Comparison of ENCODE assay signal across 15 cellular contexts in the genomic region with DNA sequence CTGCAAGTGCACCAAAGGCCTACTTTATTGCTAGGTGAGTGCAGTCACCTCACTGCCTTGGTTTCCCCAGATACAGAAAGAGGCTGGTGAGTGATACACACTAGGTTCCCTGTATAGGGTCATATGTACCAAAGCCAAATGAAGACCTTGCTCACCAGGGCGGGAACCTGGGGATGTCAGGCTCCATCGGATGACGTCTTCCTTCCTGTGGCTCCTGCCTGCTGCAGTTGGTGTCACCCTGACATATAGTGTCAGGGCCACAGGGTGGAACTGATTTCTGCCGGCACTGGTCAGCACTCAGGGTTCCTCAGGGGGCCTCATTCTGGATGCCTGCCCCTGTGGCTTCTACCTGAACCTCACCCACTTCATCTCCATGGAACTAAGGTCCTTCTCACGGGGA. TPM values are rescaled to one million over a fixed set of nuclear protein-coding genes. Genes with fewer than 3 reads are reported as not detected.
DNase-seq lines count a peak whose midpoint lies in the region; ATAC-seq and TF ChIP-seq lines count a peak whose summit lies in the region.
"Had no signal": no experiment of that assay in that cellular context is flagged by ENCODE, and none has a peak within 500 bp of the region (broad histone marks: within the 10 kb centered on the region; RNA-seq: fewer than 3 reads in every experiment).

No MANE protein-coding gene starts in this region.

- H3K4me3 Mint-ChIP-seq in nephron progenitor cell: no peak overlapping the region

- H3K27ac ChIP-seq in RWPE1 (peak overlapping the region; percentile 67), coronary artery (peak overlapping the region; percentile 62 to 91), spleen (peak overlapping the region; percentile 66 to 84 (median 75)), aorta (ENCODE audit: low read depth in 1 of 2, low read length in 2 of 2) (peak overlapping the region; percentile 29 to 37)
- H3K27ac ChIP-seq: HL-60 had no signal

- H3K4me3 ChIP-seq in coronary artery (no peak overlapping the region), spleen (no peak overlapping the region), aorta (ENCODE audit: low read length in 2 of 2) (no peak overlapping the region)
- H3K4me3 ChIP-seq: K562 had no signal

- ATAC-seq in aorta (ENCODE audit: low FRiP score): no peak
- ATAC-seq: K562 had no signal

- H3K4me1 Mint-ChIP-seq in nephron progenitor cell: peaks cover 37% of the 10 kb centered on the region

- H3K36me3 ChIP-seq in spleen (peaks cover 0 to 81% (median 21%) of the 10 kb centered on the region in 6 donors), aorta (ENCODE audit: control insufficient read depth in 1 of 2, insufficient read depth in 2 of 2, low read length in 1 of 2) (peaks cover 0 to 3% of the 10 kb centered on the region in 2 donors)

- peaks cover 16 to 38% (median 29%) of the 10 kb centered on the region in 6 donors for H3K4me1 ChIP-seq in spleen
- no peaks in the 10 kb centered on the region for H3K4me1 ChIP-seq in aorta (ENCODE audit: control insufficient read depth in 1 of 2, insufficient read depth in 2 of 2, low read length in 2 of 2)
- H3K4me1 ChIP-seq: Caco-2 had no signal

- POLR2A ChIA-PET in RWPE1 (lab: Yijun Ruan, JAX; ENCODE audit: low non-redundant PET): no interaction called here

- CTCF ChIA-PET in RWPE1 (lab: Yijun Ruan, JAX): interaction anchor here (0.7 kb wide), 1 partner anchor 278 kb away, joined by 3 read pairs; no protein-coding TSS in a partner anchor

- no peaks in the 10 kb centered on the region for H3K9me3 Mint-ChIP-seq in nephron progenitor cell

- no peaks in the 10 kb centered on the region for H3K27me3 Mint-ChIP-seq in nephron progenitor cell (ENCODE audit: low read depth, poor library complexity)

- DNase-seq in RWPE1 (ENCODE audit: low spot score) (no peak), coronary artery (ENCODE audit: low spot score) (no peak), spleen (no peak), aorta (no peak), NCI-H82 (lab: John Stamatoyannopoulos, UW) (no peak), nephron progenitor cell (no peak), NCI-H1092 treated with DMSO at 0.1 percent for 48 hours (lab: John Stamatoyannopoulos, UW) (no peak)
- DNase-seq: Caco-2, DMS53, HCEC 1CT, NCI-H2227 treated with DMSO at 0.1 percent for 48 hours, NCI-H526 had no signal

- no peak for TF ChIP-seq POLR2A in spleen (IDR thresholded peaks at IDR 0.05)

- WGBS in spleen, 5 donors: 50 to 77% (median 63%) methylated on average over 2 to 5 of the region's 5 CpGs
- WGBS in aorta, 2 donors: 68 to 69% methylated on average over 5 of the region's 5 CpGs

- TF ChIP-seq CTCF in RWPE1 (conservative IDR thresholded peaks at IDR 0.05; ENCODE audit: low read depth) (no peak), coronary artery (IDR thresholded peaks at IDR 0.05) (no peak), spleen (IDR thresholded peaks at IDR 0.05 in 8 of 11, conservative IDR thresholded peaks at IDR 0.05 in 3 of 11) (no peak), nephron progenitor cell (IDR thresholded peaks at IDR 0.05) (no peak)

- H3K36me3 Mint-ChIP-seq in nephron progenitor cell (ENCODE audit: low read depth): peaks cover 56% of the 10 kb centered on the region

- intact Hi-C loops in spleen (cut with DNase I; ENCODE audit: low total_unique reads): no loop called here
- intact Hi-C loops in aorta (cut with DNase I): loop anchor here in 1 of 2 donors (5.0 kb wide), 1 partner anchor 40 kb away; no protein-coding TSS in a partner anchor

- H3K9me3 ChIP-seq in spleen (no peaks in the 10 kb centered on the region), aorta (ENCODE audit: control insufficient read depth, low read length) (no peaks in the 10 kb centered on the region)
- H3K9me3 ChIP-seq: Caco-2 had no signal

- H3K27me3 ChIP-seq in spleen (replicated peaks in 1 of 7) (no peaks in the 10 kb centered on the region), aorta (ENCODE audit: control insufficient read depth in 1 of 2, insufficient read depth in 2 of 2, low read length in 1 of 2) (no peaks in the 10 kb centered on the region)

- H3K27ac Mint-ChIP-seq in nephron progenitor cell: no peak overlapping the region

RNA-seq across cellular contexts. Expression of gene PLEKHG3, which starts 43.1 kb away (rescaled TPM):
- total RNA-seq in spleen (10 to 100 TPM; 31.5 to 77.7 (median 56.2) TPM), aorta (10 to 100 TPM; 46.5 to 82.9 TPM)
- polyA plus RNA-seq in spleen (10 to 100 TPM in 2 of 3 donors, 1 to 10 TPM in 1; 4.5 to 17.1 (median 12.3) TPM), aorta (10 to 100 TPM; 10.9 to 49.8 TPM)
- total RNA-seq: OCI-LY7 had no signal
